11 cellular contexts compared by ENCODE assay signal in genomic region chr6:236519-236918, GRCh38. TPM values are rescaled to one million over a fixed set of nuclear protein-coding genes. Genes with fewer than 3 reads are reported as not detected.
DNase-seq lines count a peak whose midpoint lies in the region; ATAC-seq, FAIRE-seq and TF ChIP-seq lines count a peak whose summit lies in the region.
"Had no signal": no experiment of that assay in that cellular context is flagged by ENCODE, and none has a peak within 500 bp of the region (broad histone marks: within the 10 kb centered on the region; RNA-seq: fewer than 3 reads in every experiment).

No MANE protein-coding gene starts in this region.

- no peaks in the 10 kb centered on the region for H3K9me3 ChIP-seq in GM23248 (ENCODE audit: low read depth)
- H3K9me3 ChIP-seq in esophagus squamous epithelium: no peaks in the 10 kb centered on the region
- no peaks in the 10 kb centered on the region for H3K9me3 ChIP-seq in pancreas

- intact Hi-C loops in esophagus squamous epithelium (cut with DNase I) (no loop called here), sciatic nerve (cut with DNase I) (no loop called here), pancreas (cut with DNase I) (no loop called here)

- ATAC-seq in SK-N-SH treated with all-trans-retinoic acid at 6 μM for 48 hours (peak; percentile 31; the same call in 2 of the 3 replicates), sciatic nerve (peak; percentile 60), HG03159 (IDR thresholded peaks at IDR 0.05; ENCODE audit: unreplicated experiment) (no peak), HG02763 (IDR thresholded peaks at IDR 0.05; ENCODE audit: unreplicated experiment) (no peak), GM18498 (IDR thresholded peaks at IDR 0.05; ENCODE audit: unreplicated experiment) (no peak), pancreas (no peak)

- no peak overlapping the region for H3K4me2 ChIP-seq in GM23248 (ENCODE audit: unreplicated experiment)

- in situ Hi-C loops in GM23248 (cut with MboI): no loop called here

- no peak overlapping the region for H3K9ac ChIP-seq in GM23248

- H2AFZ ChIP-seq in GM23248: peak overlapping the region; percentile 75; the same call in 1 of the 2 replicates

- H3K4me1 ChIP-seq in GM23248 (ENCODE audit: insufficient read depth): no peaks in the 10 kb centered on the region
- H3K4me1 ChIP-seq in esophagus squamous epithelium: peaks cover 0 to 15% (median 3%) of the 10 kb centered on the region in 3 donors
- H3K4me1 ChIP-seq in pancreas: no peaks in the 10 kb centered on the region

- H3F3A ChIP-seq in GM23248 (ENCODE audit: insufficient read depth): no peaks in the 10 kb centered on the region

- H3K9me2 ChIP-seq in GM23248 (ENCODE audit: insufficient read depth): no peaks in the 10 kb centered on the region

- H3K27me3 ChIP-seq in GM23248 (replicated peaks; ENCODE audit: insufficient read depth) (peaks cover 4% of the 10 kb centered on the region; the same call in 1 of the 2 replicates), esophagus squamous epithelium (no peaks in the 10 kb centered on the region), pancreas (no peaks in the 10 kb centered on the region)

- FAIRE-seq in pancreas (lab: Jason Lieb, UNC): no peak

- no peak for TF ChIP-seq POLR2A in esophagus squamous epithelium (IDR thresholded peaks at IDR 0.05)

- no peak overlapping the region for H3K4me3 ChIP-seq in GM23248
- H3K4me3 ChIP-seq in esophagus squamous epithelium: peak overlapping the region in 1 of 4 donors; percentile 50
- peak overlapping the region in 1 of 4 donors; percentile 2 for H3K4me3 ChIP-seq in pancreas

- no peak for DNase-seq in GM23248
- no peak for DNase-seq in esophagus squamous epithelium (lab: John Stamatoyannopoulos, UW)
- no peak for DNase-seq in sciatic nerve (ENCODE audit: low spot score)
- DNase-seq in pancreas: no peak
- DNase-seq: cerebellar nuclear complex, GOT3, NCI-H524 treated with DMSO at 0.1 percent for 48 hours had no signal

- H3K36me3 ChIP-seq in GM23248 (ENCODE audit: low read depth): no peaks in the 10 kb centered on the region
- no peaks in the 10 kb centered on the region for H3K36me3 ChIP-seq in esophagus squamous epithelium
- no peaks in the 10 kb centered on the region for H3K36me3 ChIP-seq in pancreas

- no peak for TF ChIP-seq CTCF in esophagus squamous epithelium (IDR thresholded peaks at IDR 0.05)
- no peak for TF ChIP-seq CTCF in pancreas (IDR thresholded peaks at IDR 0.05)

- H4K20me1 ChIP-seq in GM23248 (ENCODE audit: insufficient read depth): no peaks in the 10 kb centered on the region

- H3K79me2 ChIP-seq in GM23248 (ENCODE audit: insufficient read depth): no peaks in the 10 kb centered on the region

- no peak overlapping the region for H3K27ac ChIP-seq in GM23248
- H3K27ac ChIP-seq in esophagus squamous epithelium: peak overlapping the region in 3 of 4 donors; percentile 23 to 64 (median 53)
- no peak overlapping the region for H3K27ac ChIP-seq in pancreas

- 60 to 66% methylated on average over 6 of the region's 6 CpGs for WGBS in GM23248 (ENCODE audit: low coverage in 1 of 2, low lambda C conversion rate in 2 of 2, missing lambda C conversion rate in 2 of 2), 2 experiments
- 79 to 85% methylated on average over 6 of the region's 6 CpGs for WGBS in esophagus squamous epithelium, 2 donors
- 75 to 79% methylated on average over 6 of the region's 6 CpGs for WGBS in pancreas, 2 donors

TF ChIP-seq in SK-N-SH treated with all-trans-retinoic acid at 6 μM for 48 hours, 23 proteins besides CTCF, POLR2A, EP300 and RAD21:
- TF ChIP-seq ZFP30 (CRISPR knock-in tag; IDR thresholded peaks at IDR 0.05) (no peak), ARNTL (CRISPR knock-in tag; IDR thresholded peaks at IDR 0.05; ENCODE audit: borderline replicate concordance, low read depth) (no peak), ZNF70 (CRISPR knock-in tag; IDR thresholded peaks at IDR 0.05) (no peak), OSR1 (CRISPR knock-in tag; IDR thresholded peaks at IDR 0.05) (no peak), ZNF8 (CRISPR knock-in tag; IDR thresholded peaks at IDR 0.05) (no peak), ZC3H10 (CRISPR knock-in tag; IDR thresholded peaks at IDR 0.05) (no peak), RARB (CRISPR knock-in tag; IDR thresholded peaks at IDR 0.05) (no peak), ESRRG (CRISPR knock-in tag; IDR thresholded peaks at IDR 0.05) (no peak), BACH2 (CRISPR knock-in tag; IDR thresholded peaks at IDR 0.05; ENCODE audit: borderline replicate concordance) (no peak), TCF4 (CRISPR knock-in tag; IDR thresholded peaks at IDR 0.05; ENCODE audit: borderline replicate concordance) (no peak), CREB5 (CRISPR knock-in tag; IDR thresholded peaks at IDR 0.05; ENCODE audit: low read depth) (no peak), ZNF565 (CRISPR knock-in tag; conservative IDR thresholded peaks at IDR 0.05; ENCODE audit: low read depth) (no peak), CSDC2 (CRISPR knock-in tag; IDR thresholded peaks at IDR 0.05) (no peak), PPARA (CRISPR knock-in tag; IDR thresholded peaks at IDR 0.05; ENCODE audit: borderline replicate concordance) (no peak), SNAI2 (CRISPR knock-in tag; IDR thresholded peaks at IDR 0.05) (no peak), GLIS3 (CRISPR knock-in tag; IDR thresholded peaks at IDR 0.05) (no peak)
- TF ChIP-seq, protein P1, sequence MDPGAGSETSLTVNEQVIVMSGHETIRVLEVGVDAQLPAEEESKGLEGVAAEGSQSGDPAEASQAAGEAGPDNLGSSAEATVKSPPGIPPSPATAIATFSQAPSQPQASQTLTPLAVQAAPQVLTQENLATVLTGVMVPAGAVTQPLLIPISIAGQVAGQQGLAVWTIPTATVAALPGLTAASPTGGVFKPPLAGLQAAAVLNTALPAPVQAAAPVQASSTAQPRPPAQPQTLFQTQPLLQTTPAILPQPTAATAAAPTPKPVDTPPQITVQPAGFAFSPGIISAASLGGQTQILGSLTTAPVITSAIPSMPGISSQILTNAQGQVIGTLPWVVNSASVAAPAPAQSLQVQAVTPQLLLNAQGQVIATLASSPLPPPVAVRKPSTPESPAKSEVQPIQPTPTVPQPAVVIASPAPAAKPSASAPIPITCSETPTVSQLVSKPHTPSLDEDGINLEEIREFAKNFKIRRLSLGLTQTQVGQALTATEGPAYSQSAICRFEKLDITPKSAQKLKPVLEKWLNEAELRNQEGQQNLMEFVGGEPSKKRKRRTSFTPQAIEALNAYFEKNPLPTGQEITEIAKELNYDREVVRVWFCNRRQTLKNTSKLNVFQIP (CRISPR knock-in tag; IDR thresholded peaks at IDR 0.05; ENCODE audit: borderline replicate concordance, low read depth): no peak
TF ChIP-seq in SK-N-SH treated with all-trans-retinoic acid at 6 μM for 48 hours: peak in this region for 0.

RNA-seq across cellular contexts. Expression of gene DUSP22, which starts 55.8 kb away (rescaled TPM):
- 12.4 and 14.9 TPM in 2 replicates for total RNA-seq in GM23248 (2014; rRNA removed; shearing (Covaris generic))
- polyA plus RNA-seq in GM23248 (2016; fragmentation: Nextera tagmentation; extraction: Ambion mirVana): 15.7 and 18.1 TPM in 2 replicates
- 10 to 100 TPM; 34.2 to 54.6 (median 45.2) TPM for total RNA-seq in esophagus squamous epithelium
- total RNA-seq in sciatic nerve: 62.2 TPM
- total RNA-seq in pancreas: 10 to 100 TPM; 21.1 to 32.9 (median 27.4) TPM
- polyA plus RNA-seq in pancreas: 10 to 100 TPM; 16.4 to 20.6 TPM

Comparison
In these comparisons a context has a peak if more than half of its experiments do, and no peak if none do; other contexts are left out.
1. H3K27ac ChIP-seq: peak in esophagus squamous epithelium (3 of 4); none in GM23248 (single experiment) and pancreas (0 of 4).
2. ATAC-seq: peak in SK-N-SH treated with all-trans-retinoic acid at 6 μM for 48 hours (single experiment) and sciatic nerve (single experiment); none in HG03159 (single experiment), HG02763 (single experiment), GM18498 (single experiment) and pancreas (0 of 4).